In the genomic region with DNA sequence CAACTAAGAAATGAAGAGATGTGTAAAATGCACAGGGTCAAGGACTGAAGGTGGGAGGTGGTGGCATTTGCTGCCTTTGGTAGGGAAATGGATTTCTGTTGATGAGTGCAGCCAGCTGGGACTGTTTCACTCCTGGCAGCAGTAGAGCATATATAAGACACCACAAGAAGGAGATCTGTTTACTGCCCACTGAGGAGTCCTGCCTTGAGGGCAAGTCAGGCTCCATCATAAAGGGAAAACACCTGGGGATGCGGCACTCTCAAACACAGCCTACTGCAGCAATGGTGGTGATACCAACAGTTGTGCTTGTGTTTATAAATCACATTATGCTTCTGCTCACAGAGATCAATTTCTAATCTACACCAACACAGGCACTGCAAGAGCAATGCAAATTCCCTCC, we compare ENCODE assay signal across 13 cellular contexts.
DNase-seq lines count a peak whose midpoint lies in the region; ATAC-seq and TF ChIP-seq lines count a peak whose summit lies in the region.
"Had no signal": no experiment of that assay in that cellular context is flagged by ENCODE, and none has a peak within 500 bp of the region (broad histone marks: within the 10 kb centered on the region; RNA-seq: fewer than 3 reads in every experiment).

No MANE protein-coding gene starts in this region.

- TF ChIP-seq CTCF in HFFc6 (IDR thresholded peaks at IDR 0.05) (no peak), fibroblast of the aortic adventitia (IDR thresholded peaks at IDR 0.05; ENCODE audit: insufficient read depth, low read length) (no peak), nephron progenitor cell (IDR thresholded peaks at IDR 0.05) (no peak)

- H3K36me3 Mint-ChIP-seq in HFFc6 (ENCODE audit: low read depth) = no peaks in the 10 kb centered on the region; the same call in 1 of the 2 replicates
- H3K36me3 Mint-ChIP-seq in CD4-positive, alpha-beta memory T cell = no peaks in the 10 kb centered on the region
- H3K36me3 Mint-ChIP-seq in nephron progenitor cell (ENCODE audit: low read depth) = no peaks in the 10 kb centered on the region

- no peaks in the 10 kb centered on the region for H3K27me3 ChIP-seq in CD4-positive, alpha-beta memory T cell (ENCODE audit: insufficient read depth, low read length)
- H3K27me3 ChIP-seq: colonic mucosa had no signal

- ATAC-seq in GM19043 (IDR thresholded peaks at IDR 0.05; ENCODE audit: low read depth, unreplicated experiment) = peak; percentile 37
- peak; percentile 51 for ATAC-seq in HG03196 (IDR thresholded peaks at IDR 0.05; ENCODE audit: unreplicated experiment)
- ATAC-seq in Right ventricle myocardium inferior = no peak

- no peaks in the 10 kb centered on the region for H3K36me3 ChIP-seq in CD4-positive, alpha-beta memory T cell (ENCODE audit: insufficient read depth, low read length)
- H3K36me3 ChIP-seq: colonic mucosa had no signal

- H3K27ac Mint-ChIP-seq in HFFc6 (peak overlapping the region; percentile 92), nephron progenitor cell (no peak overlapping the region)
- no peak overlapping the region for H3K27ac Mint-ChIP-seq in CD4-positive, alpha-beta memory T cell
- H3K27ac Mint-ChIP-seq: stimulated activated naive CD8-positive, alpha-beta T cell treated with anti-CD3 and anti-CD28 coated beads, Interleukin-15, Interleukin-2, amounts not matched to agents 100 ng/mL and 50 ng/mL, for 24 hours had no signal

- intact Hi-C loops in CD4-positive, alpha-beta memory T cell (cut with micrococcal nuclease) = no loop called here
- intact Hi-C loops in Right ventricle myocardium inferior (cut with DNase I) = no loop called here

- CTCF ChIA-PET in CD4-positive, alpha-beta memory T cell (lab: Charles Lee; ENCODE audit: partially characterized antibody) = no interaction called here

- DNase-seq in HFFc6 = no peak
- DNase-seq in fibroblast of the aortic adventitia (ENCODE audit: low read depth) = peak; percentile 2
- no peak for DNase-seq in CD4-positive, alpha-beta memory T cell
- no peak for DNase-seq in nephron progenitor cell
- DNase-seq in Right ventricle myocardium inferior (ENCODE audit: missing footprints) = no peak
- DNase-seq in NCI-H1694 (lab: John Stamatoyannopoulos, UW) = no peak
- DNase-seq: activated CD4-positive, CD25-positive, alpha-beta regulatory T cell; activated gamma-delta T cell treated with Interleukin-2 at 50 U/mL for 16 hours; colonic mucosa; foreskin melanocyte had no signal

- peaks cover 35% of the 10 kb centered on the region for H3K4me1 Mint-ChIP-seq in HFFc6 (ENCODE audit: low read depth)
- H3K4me1 Mint-ChIP-seq in CD4-positive, alpha-beta memory T cell = no peaks in the 10 kb centered on the region
- H3K4me1 Mint-ChIP-seq in nephron progenitor cell = no peaks in the 10 kb centered on the region

- no peaks in the 10 kb centered on the region for H3K4me1 ChIP-seq in CD4-positive, alpha-beta memory T cell (ENCODE audit: insufficient read depth, low read length)
- H3K4me1 ChIP-seq: colonic mucosa had no signal

- POLR2A ChIA-PET in CD4-positive, alpha-beta memory T cell (lab: Charles Lee; ENCODE audit: partially characterized antibody) = no interaction called here

- no peak overlapping the region for H3K27ac ChIP-seq in CD4-positive, alpha-beta memory T cell (ENCODE audit: low read depth, low read length)
- H3K27ac ChIP-seq: colonic mucosa had no signal

- H3K4me3 Mint-ChIP-seq in HFFc6 = peak overlapping the region; percentile 77; the same call in 1 of the 2 replicates
- no peak overlapping the region for H3K4me3 Mint-ChIP-seq in CD4-positive, alpha-beta memory T cell
- no peak overlapping the region for H3K4me3 Mint-ChIP-seq in nephron progenitor cell
- H3K4me3 Mint-ChIP-seq: stimulated activated naive CD8-positive, alpha-beta T cell treated with anti-CD3 and anti-CD28 coated beads, Interleukin-15, Interleukin-2, amounts not matched to agents 100 ng/mL and 50 ng/mL, for 24 hours had no signal

- no peak overlapping the region for H3K4me3 ChIP-seq in fibroblast of the aortic adventitia (ENCODE audit: low read depth, low read length)
- H3K4me3 ChIP-seq in CD4-positive, alpha-beta memory T cell (ENCODE audit: low read length in 2 of 2) = no peak overlapping the region
- H3K4me3 ChIP-seq: colonic mucosa had no signal

- no peaks in the 10 kb centered on the region for H3K9me3 ChIP-seq in CD4-positive, alpha-beta memory T cell (ENCODE audit: control insufficient read depth in 1 of 2, low read length in 2 of 2)
- H3K9me3 ChIP-seq: colonic mucosa had no signal

- H3K9me3 Mint-ChIP-seq in HFFc6 (no peaks in the 10 kb centered on the region), nephron progenitor cell (peaks cover 5% of the 10 kb centered on the region)
- no peaks in the 10 kb centered on the region for H3K9me3 Mint-ChIP-seq in CD4-positive, alpha-beta memory T cell
- H3K9me3 Mint-ChIP-seq: stimulated activated naive CD8-positive, alpha-beta T cell treated with anti-CD3 and anti-CD28 coated beads, Interleukin-15, Interleukin-2, amounts not matched to agents 100 ng/mL and 50 ng/mL, for 24 hours had no signal

- no peaks in the 10 kb centered on the region for H3K27me3 Mint-ChIP-seq in HFFc6 (ENCODE audit: insufficient read depth)
- H3K27me3 Mint-ChIP-seq in CD4-positive, alpha-beta memory T cell = peaks cover 0 to 2% of the 10 kb centered on the region in 2 donors
- no peaks in the 10 kb centered on the region for H3K27me3 Mint-ChIP-seq in nephron progenitor cell (ENCODE audit: low read depth, poor library complexity)
- H3K27me3 Mint-ChIP-seq: stimulated activated naive CD8-positive, alpha-beta T cell treated with anti-CD3 and anti-CD28 coated beads, Interleukin-15, Interleukin-2, amounts not matched to agents 100 ng/mL and 50 ng/mL, for 24 hours had no signal
